In genomic region chr21:21247441-21247840, GRCh38 we compare ENCODE assay signal across 33 cellular contexts.
DNase-seq lines count a peak whose midpoint lies in the region; ATAC-seq and TF ChIP-seq lines count a peak whose summit lies in the region.
"Had no signal": no experiment of that assay in that cellular context is flagged by ENCODE, and none has a peak within 500 bp of the region (broad histone marks: within the 10 kb centered on the region; RNA-seq: fewer than 3 reads in every experiment).

No MANE protein-coding gene starts in this region.

- peaks cover 13% of the 10 kb centered on the region for H3K27me3 ChIP-seq in RWPE2 (ENCODE audit: insufficient read depth, poor library complexity, severe bottlenecking)
- H3K27me3 ChIP-seq in fibroblast of lung (ENCODE audit: control insufficient read depth, insufficient read depth, low read length): no peaks in the 10 kb centered on the region
- H3K27me3 ChIP-seq: ascending aorta, heart right ventricle, right lobe of liver, spleen had no signal

- no peaks in the 10 kb centered on the region for H3K9me3 ChIP-seq in RWPE2 (ENCODE audit: severe bottlenecking)
- H3K9me3 ChIP-seq in fibroblast of lung (ENCODE audit: control insufficient read depth, insufficient read depth, low read depth, low read length): no peaks in the 10 kb centered on the region
- H3K9me3 ChIP-seq: ascending aorta, HAP-1, heart right ventricle, lower lobe of right lung, prostate gland, right lobe of liver, spleen had no signal

- CTCF ChIA-PET in WTC11 (lab: Charles Lee): no interaction called here

- no peaks in the 10 kb centered on the region for H3K36me3 Mint-ChIP-seq in WTC11
- H3K36me3 Mint-ChIP-seq: activated naive CD4-positive, alpha-beta T cell treated with anti-CD3 and anti-CD28 coated beads, Interleukin-2, amount 50 U/mL, for 24 hours; CD8-positive, alpha-beta T cell; natural killer cell had no signal

- no peaks in the 10 kb centered on the region for H3K4me1 Mint-ChIP-seq in WTC11
- H3K4me1 Mint-ChIP-seq: activated B cell treated with CpG ODN at 0.5 μM for 24 hours; activated CD4-positive, alpha-beta T cell treated with anti-CD3 and anti-CD28 coated beads, Interleukin-2, amount 10 ng/mL, durations not matched to agents 7 days and 5 days; activated naive CD4-positive, alpha-beta T cell treated with anti-CD3 and anti-CD28 coated beads, Interleukin-2, amount 50 U/mL, for 24 hours; natural killer cell had no signal

- H3K27ac ChIP-seq in RWPE2 (ENCODE audit: poor library complexity, severe bottlenecking): no peak overlapping the region
- H3K27ac ChIP-seq in fibroblast of lung (ENCODE audit: insufficient read depth, low read length): no peak overlapping the region
- H3K27ac ChIP-seq: ascending aorta, coronary artery, heart right ventricle, lower lobe of right lung, prostate gland, right lobe of liver, spleen had no signal

- POLR2A ChIA-PET in WTC11 (lab: Charles Lee): no interaction called here

- intact Hi-C loops in left cardiac atrium (cut with DNase I): no loop called here

- TF ChIP-seq CTCF in LNCaP clone FGC (IDR thresholded peaks at IDR 0.05; ENCODE audit: control insufficient read depth, extremely low read depth, insufficient read depth): no peak
- no peak for TF ChIP-seq CTCF in RWPE2 (IDR thresholded peaks at IDR 0.05; ENCODE audit: poor library complexity, severe bottlenecking)
- no peak for TF ChIP-seq CTCF in fibroblast of lung (conservative IDR thresholded peaks at IDR 0.05 in 1 of 2, IDR thresholded peaks at IDR 0.05 in 1 of 2; ENCODE audit: low read depth in 1 of 2, low read length in 2 of 2)
- TF ChIP-seq CTCF in WTC11 (IDR thresholded peaks at IDR 0.05): no peak

- H2AFZ ChIP-seq in fibroblast of lung (ENCODE audit: low read length): no peak overlapping the region

- DNase-seq in A172 (ENCODE audit: low spot score): peak; percentile 29
- peak; percentile 75 for DNase-seq in LNCaP clone FGC (ENCODE audit: low read depth)
- no peak for DNase-seq in RWPE2 (ENCODE audit: low spot score)
- peak; percentile 41 to 52 for DNase-seq in fibroblast of lung (ENCODE audit: low read depth in 2 of 2)
- DNase-seq in WTC11 (ENCODE audit: low spot score): no peak
- no peak for DNase-seq in UCSD-AML1 (lab: John Stamatoyannopoulos, UW; ENCODE audit: unreplicated experiment)
- DNase-seq in left cardiac atrium: no peak
- no peak for DNase-seq in T-helper 2 cell
- DNase-seq: activated B cell treated with CpG ODN at 0.5 μM for 24 hours; activated CD4-positive, alpha-beta T cell treated with anti-CD3 and anti-CD28 coated beads, Interleukin-2, amount 10 ng/mL, durations not matched to agents 7 days and 5 days; CD8-positive, alpha-beta T cell; effector CD8-positive, alpha-beta T cell; foreskin melanocyte; heart right ventricle; lower lobe of right lung; natural killer cell; NCI-H1092 treated with DMSO at 0.1 percent for 48 hours; NCI-H187 treated with DMSO at 0.1 percent for 48 hours; NCI-H2171; NCI-H510A treated with DMSO at 0.1 percent for 48 hours; nucleus accumbens; right lobe of liver; SHP77; spleen; stimulated activated CD8-positive, alpha-beta memory T cell treated with anti-CD3 and anti-CD28 coated beads, Interleukin-4, amount 100 ng/mL, for 48 hours; T-helper 9 cell had no signal

- H3K9ac ChIP-seq in fibroblast of lung (ENCODE audit: insufficient read depth, low read length): no peak overlapping the region

- no peak overlapping the region for H3K4me2 ChIP-seq in fibroblast of lung (ENCODE audit: extremely low read depth, insufficient read depth, low read length)

- H3K27ac Mint-ChIP-seq in WTC11: no peak overlapping the region
- H3K27ac Mint-ChIP-seq: activated B cell treated with CpG ODN at 0.5 μM for 24 hours; activated CD4-positive, alpha-beta T cell treated with anti-CD3 and anti-CD28 coated beads, Interleukin-2, amount 10 ng/mL, durations not matched to agents 7 days and 5 days; activated naive CD4-positive, alpha-beta T cell treated with anti-CD3 and anti-CD28 coated beads, Interleukin-2, amount 50 U/mL, for 24 hours; CD8-positive, alpha-beta T cell; natural killer cell; stimulated activated naive CD8-positive, alpha-beta T cell treated with anti-CD3 and anti-CD28 coated beads, Interleukin-15, Interleukin-2, amounts not matched to agents 100 ng/mL and 50 ng/mL, for 24 hours had no signal

- H3K27me3 Mint-ChIP-seq in WTC11 (ENCODE audit: low read depth): no peaks in the 10 kb centered on the region; the same call in 1 of the 2 replicates
- H3K27me3 Mint-ChIP-seq: activated B cell treated with CpG ODN at 0.5 μM for 24 hours; activated CD4-positive, alpha-beta T cell treated with anti-CD3 and anti-CD28 coated beads, Interleukin-2, amount 10 ng/mL, durations not matched to agents 7 days and 5 days; activated naive CD4-positive, alpha-beta T cell treated with anti-CD3 and anti-CD28 coated beads, Interleukin-2, amount 50 U/mL, for 24 hours; stimulated activated naive CD8-positive, alpha-beta T cell treated with anti-CD3 and anti-CD28 coated beads, Interleukin-15, Interleukin-2, amounts not matched to agents 100 ng/mL and 50 ng/mL, for 24 hours had no signal

- H3K4me3 ChIP-seq in LNCaP clone FGC (ENCODE audit: low read depth, low read length): no peak overlapping the region
- no peak overlapping the region for H3K4me3 ChIP-seq in RWPE2 (ENCODE audit: severe bottlenecking)
- no peak overlapping the region for H3K4me3 ChIP-seq in fibroblast of lung (replicated peaks in 1 of 4; ENCODE audit: control extremely low read depth in 1 of 4, insufficient read depth in 1 of 4, low read depth in 3 of 4, low read length in 4 of 4)
- H3K4me3 ChIP-seq: ascending aorta, coronary artery, HAP-1, heart right ventricle, lower lobe of right lung, prostate gland, right lobe of liver, spleen had no signal

- no peaks in the 10 kb centered on the region for H4K20me1 ChIP-seq in fibroblast of lung (ENCODE audit: control insufficient read depth, extremely low read depth, insufficient read depth, low read length)

- no peaks in the 10 kb centered on the region for H3K36me3 ChIP-seq in RWPE2 (ENCODE audit: low read depth)
- H3K36me3 ChIP-seq in fibroblast of lung (ENCODE audit: control insufficient read depth, insufficient read depth, low read length): no peaks in the 10 kb centered on the region
- H3K36me3 ChIP-seq: ascending aorta, HAP-1, heart right ventricle, lower lobe of right lung, prostate gland, right lobe of liver, spleen had no signal

- no peaks in the 10 kb centered on the region for H3K79me2 ChIP-seq in fibroblast of lung (ENCODE audit: control insufficient read depth, insufficient read depth, low read length)

- ATAC-seq in RWPE2 (ENCODE audit: low read depth): 0 out of 3 replicates have a peak, but pooled peaks have one; percentile 33
- ATAC-seq in WTC11: no peak
- ATAC-seq in left cardiac atrium: no peak
- ATAC-seq: CD8-positive, alpha-beta T cell; heart right ventricle; HepG2; lower lobe of right lung; natural killer cell; right lobe of liver had no signal

- H3K4me1 ChIP-seq in RWPE2 (ENCODE audit: insufficient read depth, poor library complexity, severe bottlenecking) (no peaks in the 10 kb centered on the region), fibroblast of lung (ENCODE audit: control insufficient read depth, extremely low read depth, insufficient read depth, low read length) (no peaks in the 10 kb centered on the region)
- H3K4me1 ChIP-seq: ascending aorta, HAP-1, heart right ventricle, lower lobe of right lung, prostate gland, right lobe of liver, spleen had no signal

- H3K4me3 Mint-ChIP-seq in WTC11: no peak overlapping the region
- H3K4me3 Mint-ChIP-seq: activated B cell treated with CpG ODN at 0.5 μM for 24 hours; activated CD4-positive, alpha-beta T cell treated with anti-CD3 and anti-CD28 coated beads, Interleukin-2, amount 10 ng/mL, durations not matched to agents 7 days and 5 days; activated naive CD4-positive, alpha-beta T cell treated with anti-CD3 and anti-CD28 coated beads, Interleukin-2, amount 50 U/mL, for 24 hours; CD8-positive, alpha-beta T cell; natural killer cell; stimulated activated naive CD8-positive, alpha-beta T cell treated with anti-CD3 and anti-CD28 coated beads, Interleukin-15, Interleukin-2, amounts not matched to agents 100 ng/mL and 50 ng/mL, for 24 hours had no signal

- H3K9me3 Mint-ChIP-seq in WTC11: peaks cover 9% of the 10 kb centered on the region

TF ChIP-seq in WTC11, 78 proteins besides CTCF, POLR2A, EP300 and RAD21:
- no peak for TF ChIP-seq CREB1 (CRISPR knock-in tag; IDR thresholded peaks at IDR 0.05)
- no peak for TF ChIP-seq SMAD4 (CRISPR knock-in tag; IDR thresholded peaks at IDR 0.05)
- no peak for TF ChIP-seq HMGXB4 (CRISPR knock-in tag; IDR thresholded peaks at IDR 0.05)
- no peak for TF ChIP-seq TP53 (CRISPR knock-in tag; IDR thresholded peaks at IDR 0.05)
TF ChIP-seq in WTC11: peak in this region for 0.

Comparison
In these comparisons a context has a peak if more than half of its experiments do, and no peak if none do; other contexts are left out.
1. DNase-seq: peak in A172 (single experiment), LNCaP clone FGC (single experiment) and fibroblast of lung (2 of 2); none in RWPE2 (single experiment), WTC11 (single experiment), UCSD-AML1 (single experiment), left cardiac atrium (single experiment) and T-helper 2 cell (0 of 5).